28 cellular contexts compared by ENCODE assay signal in genomic region chr16:85505794-85506339, GRCh38.
"Had no signal": no experiment of that assay in that cellular context is flagged by ENCODE, and none has a peak within 500 bp of the region (broad histone marks: within the 10 kb centered on the region; RNA-seq: fewer than 3 reads in every experiment).

No MANE protein-coding gene starts in this region.

- DNase-seq: activated CD4-positive, alpha-beta memory T cell treated with anti-CD3 and anti-CD28 coated beads, Interleukin-2, amount 10 ng/mL, durations not matched to agents 7 days and 5 days; activated CD4-positive, alpha-beta T cell treated with anti-CD3 and anti-CD28 coated beads for 4 hours; activated CD4-positive, alpha-beta T cell treated with anti-CD3 and anti-CD28 coated beads, Interleukin-2, amount 10 ng/mL, durations not matched to agents 7 days and 5 days; activated CD4-positive, alpha-beta T cell treated with anti-CD3 and anti-CD28 coated beads, Interleukin-2, amount 50 U/mL, for 4 hours; activated CD4-positive, CD25-positive, alpha-beta regulatory T cell; activated CD4-positive, CD25-positive, alpha-beta regulatory T cell treated with anti-CD3 and anti-CD28 coated beads, Interleukin-2, amount 50 U/mL, for 72 hours; activated CD8-positive, alpha-beta memory T cell treated with anti-CD3 and anti-CD28 coated beads, Interleukin-2, amount 50 U/mL, for 48 hours; activated gamma-delta T cell; activated naive CD4-positive, alpha-beta T cell; activated naive CD4-positive, alpha-beta T cell treated with anti-CD3 and anti-CD28 coated beads, Interleukin-2, amount 10 ng/mL, durations not matched to agents 7 days and 5 days; activated naive CD8-positive, alpha-beta T cell treated with anti-CD3 and anti-CD28 coated beads, Interleukin-2, amount 10 ng/mL, durations not matched to agents 7 days and 5 days; activated T-cell treated with anti-CD3 and anti-CD28 coated beads for 4 hours; activated T-cell treated with anti-CD3 and anti-CD28 coated beads, Interleukin-2, amount 50 U/mL, for 24 hours; activated T-cell treated with anti-CD3 and anti-CD28 coated beads, Interleukin-2, amount 50 U/mL, for 72 hours; brain microvascular endothelial cell; effector CD4-positive, alpha-beta T cell; effector memory CD8-positive, alpha-beta T cell; erythroblast; foreskin keratinocyte; gastrocnemius medialis; glutamatergic neuron; T-helper 2 cell had no signal

- H3K4me3 Mint-ChIP-seq: activated CD4-positive, alpha-beta memory T cell treated with anti-CD3 and anti-CD28 coated beads, Interleukin-2, amount 10 ng/mL, durations not matched to agents 7 days and 5 days; activated CD4-positive, alpha-beta T cell treated with anti-CD3 and anti-CD28 coated beads, Interleukin-2, amount 10 ng/mL, durations not matched to agents 7 days and 5 days; activated naive CD4-positive, alpha-beta T cell treated with anti-CD3 and anti-CD28 coated beads, Interleukin-2, amount 10 ng/mL, durations not matched to agents 7 days and 5 days; activated naive CD8-positive, alpha-beta T cell treated with anti-CD3 and anti-CD28 coated beads, Interleukin-2, amount 10 ng/mL, durations not matched to agents 7 days and 5 days; activated T-cell treated with anti-CD3 and anti-CD28 coated beads, Interleukin-2, amount 50 U/mL, for 24 hours; activated T-cell treated with anti-CD3 and anti-CD28 coated beads, Interleukin-2, amount 50 U/mL, for 72 hours; central memory CD8-positive, alpha-beta T cell; dendritic cell treated with granulocyte-macrophage colony-stimulating factor and Interleukin-4, amounts not matched to agents 40 ng/mL and 50 ng/mL, for 4 days; effector memory CD8-positive, alpha-beta T cell had no signal

- H3K4me1 ChIP-seq: ascending aorta, foreskin keratinocyte had no signal

- H3K27ac Mint-ChIP-seq: activated CD4-positive, alpha-beta memory T cell treated with anti-CD3 and anti-CD28 coated beads, Interleukin-2, amount 10 ng/mL, durations not matched to agents 7 days and 5 days; activated CD4-positive, alpha-beta T cell treated with anti-CD3 and anti-CD28 coated beads, Interleukin-2, amount 10 ng/mL, durations not matched to agents 7 days and 5 days; activated naive CD4-positive, alpha-beta T cell treated with anti-CD3 and anti-CD28 coated beads, Interleukin-2, amount 10 ng/mL, durations not matched to agents 7 days and 5 days; activated naive CD4-positive, alpha-beta T cell treated with anti-CD3 and anti-CD28 coated beads, Interleukin-2, amount 50 U/mL, for 72 hours; activated naive CD8-positive, alpha-beta T cell treated with anti-CD3 and anti-CD28 coated beads, Interleukin-2, amount 10 ng/mL, durations not matched to agents 7 days and 5 days; activated T-cell treated with anti-CD3 and anti-CD28 coated beads, Interleukin-2, amount 50 U/mL, for 24 hours; activated T-cell treated with anti-CD3 and anti-CD28 coated beads, Interleukin-2, amount 50 U/mL, for 72 hours; dendritic cell treated with granulocyte-macrophage colony-stimulating factor and Interleukin-4, amounts not matched to agents 40 ng/mL and 50 ng/mL, for 4 days; effector memory CD8-positive, alpha-beta T cell had no signal

- H3K36me3 ChIP-seq: ascending aorta, brain microvascular endothelial cell, esophagus muscularis mucosa, gastrocnemius medialis had no signal

- H3K27me3 ChIP-seq: ascending aorta, brain microvascular endothelial cell, esophagus muscularis mucosa, gastrocnemius medialis had no signal

- ATAC-seq: activated naive CD4-positive, alpha-beta T cell treated with anti-CD3 and anti-CD28 coated beads, Interleukin-2, amount 50 U/mL, for 72 hours; activated T-cell treated with anti-CD3 and anti-CD28 coated beads, Interleukin-2, amount 50 U/mL, for 72 hours; effector memory CD8-positive, alpha-beta T cell; foreskin keratinocyte; gastrocnemius medialis had no signal

- H3K4me1 Mint-ChIP-seq: activated CD4-positive, alpha-beta memory T cell treated with anti-CD3 and anti-CD28 coated beads, Interleukin-2, amount 10 ng/mL, durations not matched to agents 7 days and 5 days; activated CD4-positive, alpha-beta T cell treated with anti-CD3 and anti-CD28 coated beads, Interleukin-2, amount 10 ng/mL, durations not matched to agents 7 days and 5 days; activated naive CD4-positive, alpha-beta T cell treated with anti-CD3 and anti-CD28 coated beads, Interleukin-2, amount 10 ng/mL, durations not matched to agents 7 days and 5 days; activated naive CD8-positive, alpha-beta T cell treated with anti-CD3 and anti-CD28 coated beads, Interleukin-2, amount 10 ng/mL, durations not matched to agents 7 days and 5 days; central memory CD8-positive, alpha-beta T cell had no signal

- H3K9me3 Mint-ChIP-seq: activated CD4-positive, alpha-beta memory T cell treated with anti-CD3 and anti-CD28 coated beads, Interleukin-2, amount 10 ng/mL, durations not matched to agents 7 days and 5 days; activated CD4-positive, alpha-beta T cell treated with anti-CD3 and anti-CD28 coated beads, Interleukin-2, amount 10 ng/mL, durations not matched to agents 7 days and 5 days; activated naive CD4-positive, alpha-beta T cell treated with anti-CD3 and anti-CD28 coated beads, Interleukin-2, amount 10 ng/mL, durations not matched to agents 7 days and 5 days; activated naive CD4-positive, alpha-beta T cell treated with anti-CD3 and anti-CD28 coated beads, Interleukin-2, amount 50 U/mL, for 72 hours; activated naive CD8-positive, alpha-beta T cell treated with anti-CD3 and anti-CD28 coated beads, Interleukin-2, amount 10 ng/mL, durations not matched to agents 7 days and 5 days; activated T-cell treated with anti-CD3 and anti-CD28 coated beads, Interleukin-2, amount 50 U/mL, for 24 hours; activated T-cell treated with anti-CD3 and anti-CD28 coated beads, Interleukin-2, amount 50 U/mL, for 72 hours; central memory CD8-positive, alpha-beta T cell; dendritic cell treated with granulocyte-macrophage colony-stimulating factor and Interleukin-4, amounts not matched to agents 40 ng/mL and 50 ng/mL, for 4 days; effector memory CD8-positive, alpha-beta T cell had no signal

- H3K27ac ChIP-seq: ascending aorta, brain microvascular endothelial cell, coronary artery, esophagus muscularis mucosa, foreskin keratinocyte had no signal

- H3K27me3 Mint-ChIP-seq: activated CD4-positive, alpha-beta T cell treated with anti-CD3 and anti-CD28 coated beads, Interleukin-2, amount 10 ng/mL, durations not matched to agents 7 days and 5 days; activated T-cell treated with anti-CD3 and anti-CD28 coated beads, Interleukin-2, amount 50 U/mL, for 24 hours had no signal

- H3K4me3 ChIP-seq: ascending aorta, coronary artery, esophagus muscularis mucosa, gastrocnemius medialis had no signal

- H3K9me3 ChIP-seq: ascending aorta, esophagus muscularis mucosa, gastrocnemius medialis had no signal

- H3K36me3 Mint-ChIP-seq: activated naive CD4-positive, alpha-beta T cell treated with anti-CD3 and anti-CD28 coated beads, Interleukin-2, amount 10 ng/mL, durations not matched to agents 7 days and 5 days; activated naive CD4-positive, alpha-beta T cell treated with anti-CD3 and anti-CD28 coated beads, Interleukin-2, amount 50 U/mL, for 72 hours; activated naive CD8-positive, alpha-beta T cell treated with anti-CD3 and anti-CD28 coated beads, Interleukin-2, amount 10 ng/mL, durations not matched to agents 7 days and 5 days had no signal
